In genomic region chr3:193240850-193241706, GRCh38 we compare ENCODE assay signal across 8 cellular contexts. TPM values are rescaled to one million over a fixed set of nuclear protein-coding genes. Genes with fewer than 3 reads are reported as not detected.
DNase-seq lines count a peak whose midpoint lies in the region; ATAC-seq lines count a peak whose summit lies in the region.

PLAAT1 (plus strand) TSS chr3:193241222; CDS start chr3:193255651, 14,429 bp downstream.

- peaks cover 1% of the 10 kb centered on the region for H3K4me1 ChIP-seq in right cardiac atrium (ENCODE audit: control insufficient read depth, insufficient read depth, low read length)

- peaks cover 4% of the 10 kb centered on the region for H3K4me1 Mint-ChIP-seq in activated T-cell treated with anti-CD3 and anti-CD28 coated beads, Interleukin-2, amount 50 U/mL, for 24 hours (ENCODE audit: low read depth)

- peaks cover 46% of the 10 kb centered on the region for H3K27me3 Mint-ChIP-seq in activated T-cell treated with anti-CD3 and anti-CD28 coated beads, Interleukin-2, amount 50 U/mL, for 24 hours

- WGBS in right cardiac atrium, result under 1% methylated on average over 93 of the region's 93 CpGs

- intact Hi-C loops in right cardiac atrium (cut with DNase I), result no loop called here

- H3K4me3 Mint-ChIP-seq in activated T-cell treated with anti-CD3 and anti-CD28 coated beads, Interleukin-2, amount 50 U/mL, for 24 hours, result peak within 1 kb of the TSS; percentile 46

- H3K4me3 ChIP-seq in right cardiac atrium (ENCODE audit: low read length), result peak within 1 kb of the TSS; percentile 41

- no peaks in the 10 kb centered on the region for H3K9me3 Mint-ChIP-seq in activated T-cell treated with anti-CD3 and anti-CD28 coated beads, Interleukin-2, amount 50 U/mL, for 24 hours

- H3K27ac Mint-ChIP-seq in activated T-cell treated with anti-CD3 and anti-CD28 coated beads, Interleukin-2, amount 50 U/mL, for 24 hours, result no peak within 1 kb of the TSS

- DNase-seq in activated T-cell treated with anti-CD3 and anti-CD28 coated beads, Interleukin-2, amount 50 U/mL, for 24 hours, result peak; percentile 35
- DNase-seq in activated T-cell treated with anti-CD3 and anti-CD28 coated beads for 4 hours (no peak), NCI-H345 treated with DMSO at 0.1 percent for 48 hours (lab: John Stamatoyannopoulos, UW; ENCODE audit: unreplicated experiment) (peak; percentile 84), amniotic stem cell (lab: John Stamatoyannopoulos, UW) (peak; percentile 1), right cardiac atrium (peak; percentile 82 to 90 (median 89)), putamen (ENCODE audit: low spot score) (peak; percentile 60)

- ATAC-seq in HG02981 (IDR thresholded peaks at IDR 0.05; ENCODE audit: unreplicated experiment) (peak; percentile 87), right cardiac atrium (peak; percentile 96 to 98), GM18517 (IDR thresholded peaks at IDR 0.05; ENCODE audit: unreplicated experiment) (no peak)

- no peaks in the 10 kb centered on the region for H3K27me3 ChIP-seq in right cardiac atrium (ENCODE audit: control insufficient read depth, insufficient read depth)

- H3K9me3 ChIP-seq in right cardiac atrium (ENCODE audit: control insufficient read depth, low read length), result no peaks in the 10 kb centered on the region

- H3K36me3 Mint-ChIP-seq in activated T-cell treated with anti-CD3 and anti-CD28 coated beads, Interleukin-2, amount 50 U/mL, for 24 hours (ENCODE audit: low read depth), result no peaks in the 10 kb centered on the region

- peak within 1 kb of the TSS; percentile 96 for H3K27ac ChIP-seq in right cardiac atrium (ENCODE audit: low read length)

RNA-seq across cellular contexts. Expression of gene PLAAT1, which starts in this region (rescaled TPM):
- total RNA-seq in right cardiac atrium, result 10 to 100 TPM in 3 of 4 donors, 1 to 10 TPM in 1; 10.0 to 17.4 (median 12.6) TPM
- 12.4 TPM for polyA plus RNA-seq in right cardiac atrium
